ENCODE assay signal across 8 cellular contexts in the genomic region with DNA sequence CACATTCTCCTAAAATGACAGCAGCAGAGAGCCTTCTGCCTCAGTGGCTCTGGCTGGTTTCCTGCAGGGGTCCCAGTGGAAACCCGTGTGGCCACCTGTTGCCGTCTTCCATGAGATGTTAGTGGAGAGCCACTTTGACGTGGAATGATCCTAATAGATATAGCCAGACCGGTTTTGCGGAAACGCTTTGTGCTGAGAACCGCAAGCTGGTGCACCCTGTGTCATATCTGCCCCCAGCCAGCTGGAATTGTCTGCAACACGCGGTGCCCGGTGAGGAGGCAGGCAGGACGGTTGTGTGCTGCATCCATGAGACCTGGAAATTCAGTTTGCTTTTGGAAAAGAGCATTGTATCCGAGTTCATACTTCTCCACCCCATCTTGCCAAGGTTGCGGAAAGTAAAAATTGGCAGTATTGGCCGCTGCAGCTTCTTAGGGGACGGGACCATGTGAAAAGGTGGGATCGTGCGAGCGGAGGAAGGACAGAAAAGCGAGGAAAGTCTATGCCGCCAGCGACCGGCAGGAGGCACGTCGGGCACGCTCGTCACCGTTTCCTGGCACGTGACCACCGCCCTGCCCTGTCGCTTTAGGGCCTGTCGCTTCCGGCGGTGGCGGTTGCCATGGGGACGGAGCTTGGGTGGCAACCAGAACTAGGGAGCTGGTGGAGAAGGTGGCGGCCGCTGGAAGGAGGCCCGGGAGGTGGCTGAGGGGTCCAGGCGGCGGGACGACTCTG. TPM values are rescaled to one million over a fixed set of nuclear protein-coding genes. Genes with fewer than 3 reads are reported as not detected.
A peak's percentile ranks its signal among the peaks of the same experiment; 100 is the strongest.
DNase-seq lines count a peak whose midpoint lies in the region; ATAC-seq, FAIRE-seq and TF ChIP-seq lines count a peak whose summit lies in the region.

A gene with protein sequence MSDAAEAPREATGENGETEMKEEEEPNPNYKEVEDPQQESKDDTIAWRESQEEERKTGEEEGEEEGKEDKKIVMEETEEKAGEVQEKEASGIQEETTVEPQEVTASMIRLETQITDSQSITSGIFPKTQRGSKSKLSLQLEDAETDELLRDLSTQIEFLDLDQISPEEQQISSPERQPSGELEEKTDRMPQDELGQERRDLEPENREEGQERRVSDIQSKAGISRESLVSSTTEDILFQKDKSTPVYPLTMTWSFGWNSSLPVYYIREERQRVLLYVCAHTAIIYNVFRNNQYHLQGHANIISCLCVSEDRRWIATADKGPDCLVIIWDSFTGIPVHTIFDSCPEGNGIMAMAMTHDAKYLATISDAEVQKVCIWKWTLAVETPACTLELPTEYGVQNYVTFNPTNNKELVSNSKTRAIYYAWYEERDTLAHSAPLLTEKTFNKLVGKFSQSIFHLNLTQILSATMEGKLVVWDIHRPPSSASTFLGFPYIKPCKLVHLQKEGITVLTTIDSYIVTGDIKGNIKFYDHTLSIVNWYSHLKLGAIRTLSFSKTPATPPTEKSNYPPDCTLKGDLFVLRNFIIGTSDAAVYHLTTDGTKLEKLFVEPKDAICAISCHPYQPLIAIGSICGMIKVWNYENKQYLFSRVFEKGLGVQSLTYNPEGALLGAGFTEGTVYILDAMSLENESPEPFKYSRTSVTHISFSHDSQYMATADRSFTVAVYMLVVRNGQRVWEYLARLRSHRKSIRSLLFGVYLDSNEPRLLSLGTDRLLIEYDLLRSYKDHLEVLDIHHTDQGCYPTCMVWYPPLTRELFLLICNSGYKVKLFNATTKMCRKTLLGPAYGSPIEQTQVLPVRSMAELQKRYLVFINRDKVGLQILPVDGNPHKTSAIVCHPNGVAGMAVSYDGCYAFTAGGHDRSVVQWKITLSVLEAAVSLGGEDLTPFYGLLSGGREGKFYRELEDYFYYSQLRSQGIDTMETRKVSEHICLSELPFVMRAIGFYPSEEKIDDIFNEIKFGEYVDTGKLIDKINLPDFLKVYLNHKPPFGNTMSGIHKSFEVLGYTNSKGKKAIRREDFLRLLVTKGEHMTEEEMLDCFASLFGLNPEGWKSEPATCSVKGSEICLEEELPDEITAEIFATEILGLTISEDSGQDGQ (plus strand): TSS at position 643 of the 729 bp plus-strand sequence. CDS start 2,714 bp downstream, outside the sequence.

- no peak within 1 kb of the TSS for H3K4me3 ChIP-seq in lower leg skin (ENCODE audit: low read depth, poor library complexity, severe bottlenecking)

- peak in 2 of 3 donors; percentile 52 to 65 for TF ChIP-seq CTCF in lower leg skin (IDR thresholded peaks at IDR 0.05)

- 16 to 35% methylated on average over 33 to 41 of the region's 41 CpGs for WGBS in lower leg skin, 2 donors

- CTCF ChIA-PET in activated CD4-positive, alpha-beta T cell treated with anti-CD3 and anti-CD28 coated beads, Interleukin-2, amount 10 ng/mL, durations not matched to agents 7 days and 5 days (lab: Charles Lee) = interaction anchor here (0.5 to 3.3 kb wide), 22 partner anchors 9 to 971 kb away, joined by 3 to 12 read pairs (median 4); partner anchors contain the start of genes RHOF and SETD1B

- peak; percentile 96 for DNase-seq in GM12892 (ENCODE audit: insufficient read length)
- peak; percentile 72 for DNase-seq in NCI-H2081 treated with DMSO at 0.1 percent for 48 hours (lab: John Stamatoyannopoulos, UW)
- DNase-seq in activated CD4-positive, alpha-beta T cell treated with anti-CD3 and anti-CD28 coated beads, Interleukin-2, amount 10 ng/mL, durations not matched to agents 7 days and 5 days = peak; percentile 99
- DNase-seq in dermis blood vessel endothelial cell = peak; percentile 95
- peak; percentile 93 to 99 for DNase-seq in lower leg skin (ENCODE audit: low spot score in 2 of 2)
- peak; percentile 94 to 95 for DNase-seq in stimulated activated CD4-positive, alpha-beta T cell treated with anti-CD3 and anti-CD28 coated beads, Interleukin-4, amount 100 ng/mL, for 4 hours
- no peak for DNase-seq in GF-D8 (lab: John Stamatoyannopoulos, UW)

- POLR2A ChIA-PET in activated CD4-positive, alpha-beta T cell treated with anti-CD3 and anti-CD28 coated beads, Interleukin-2, amount 10 ng/mL, durations not matched to agents 7 days and 5 days (lab: Charles Lee) = no interaction called here

- peaks cover 25% of the 10 kb centered on the region for H3K36me3 Mint-ChIP-seq in activated CD4-positive, alpha-beta T cell treated with anti-CD3 and anti-CD28 coated beads, Interleukin-2, amount 10 ng/mL, durations not matched to agents 7 days and 5 days (ENCODE audit: low read depth)

- H3K27ac Mint-ChIP-seq in activated CD4-positive, alpha-beta T cell treated with anti-CD3 and anti-CD28 coated beads, Interleukin-2, amount 10 ng/mL, durations not matched to agents 7 days and 5 days = peak within 1 kb of the TSS; percentile 87

- TF ChIP-seq POLR2A in GM12892 (IDR thresholded peaks at IDR 0.05; ENCODE audit: low read depth, low read length) = no peak; the same call in 1 of the 2 replicates
- TF ChIP-seq POLR2A in lower leg skin (IDR thresholded peaks at IDR 0.05) = no peak

- peak within 1 kb of the TSS; percentile 66 for H3K4me3 Mint-ChIP-seq in activated CD4-positive, alpha-beta T cell treated with anti-CD3 and anti-CD28 coated beads, Interleukin-2, amount 10 ng/mL, durations not matched to agents 7 days and 5 days

- FAIRE-seq in GM12892 (lab: Jason Lieb, UNC) = peak; percentile 94

- H3K9me3 Mint-ChIP-seq in activated CD4-positive, alpha-beta T cell treated with anti-CD3 and anti-CD28 coated beads, Interleukin-2, amount 10 ng/mL, durations not matched to agents 7 days and 5 days = no peaks in the 10 kb centered on the region

- H3K27me3 Mint-ChIP-seq in activated CD4-positive, alpha-beta T cell treated with anti-CD3 and anti-CD28 coated beads, Interleukin-2, amount 10 ng/mL, durations not matched to agents 7 days and 5 days = no peaks in the 10 kb centered on the region

- intact Hi-C loops in lower leg skin (cut with DNase I; ENCODE audit: low total_unique reads) = no loop called here

- peak; percentile 95 for ATAC-seq in HG02870 (IDR thresholded peaks at IDR 0.05; ENCODE audit: unreplicated experiment)

- peaks cover 18% of the 10 kb centered on the region for H3K4me1 Mint-ChIP-seq in activated CD4-positive, alpha-beta T cell treated with anti-CD3 and anti-CD28 coated beads, Interleukin-2, amount 10 ng/mL, durations not matched to agents 7 days and 5 days

RNA-seq across cellular contexts. Expression of the gene that starts here (rescaled TPM):
- 2.7 TPM for polyA plus RNA-seq in GM12892 (2012; ENCODE audit: missing spikeins)
- under 1 TPM; 0.30 to 0.52 TPM for total RNA-seq in activated CD4-positive, alpha-beta T cell treated with anti-CD3 and anti-CD28 coated beads, Interleukin-2, amount 10 ng/mL, durations not matched to agents 7 days and 5 days
- total RNA-seq in dermis blood vessel endothelial cell (0.56 and 2.9 TPM in 2 replicates), lower leg skin (1 to 10 TPM in 3 of 4 donors, under 1 TPM in 1; 0.30 to 6.2 (median 3.4) TPM)

Comparison
In these comparisons a context has a peak if more than half of its experiments do, and no peak if none do; other contexts are left out.
1. Peak in DNase-seq in activated CD4-positive, alpha-beta T cell treated with anti-CD3 and anti-CD28 coated beads, Interleukin-2, amount 10 ng/mL, durations not matched to agents 7 days and 5 days; RNA of the gene not detected or under 1 TPM.